12 cellular contexts compared by ENCODE assay signal in genomic region chr13:109180905-109181425, GRCh38.
DNase-seq lines count a peak whose midpoint lies in the region; ATAC-seq, FAIRE-seq and TF ChIP-seq lines count a peak whose summit lies in the region.
"Had no signal": no experiment of that assay in that cellular context is flagged by ENCODE, and none has a peak within 500 bp of the region (broad histone marks: within the 10 kb centered on the region; RNA-seq: fewer than 3 reads in every experiment).

No MANE protein-coding gene starts in this region.

- H3K9me1 ChIP-seq in keratinocyte (ENCODE audit: control insufficient read depth, extremely low read depth, insufficient read depth, low read length): no peaks in the 10 kb centered on the region

- H4K20me1 ChIP-seq in HepG2 (ENCODE audit: insufficient read depth, low read length) (no peaks in the 10 kb centered on the region), GM12878 (ENCODE audit: control insufficient read depth, insufficient read depth) (no peaks in the 10 kb centered on the region), keratinocyte (ENCODE audit: control insufficient read depth, extremely low read depth, insufficient read depth, low read length) (no peaks in the 10 kb centered on the region)

- WGBS in HepG2 (ENCODE audit: low lambda C conversion rate): 0% methylated on average over 4 of the region's 4 CpGs
- WGBS in right lobe of liver (ENCODE audit: insufficient coverage, low coverage, low lambda C conversion rate, missing lambda C conversion rate): 81% methylated on average over 4 of the region's 4 CpGs
- 57% methylated on average over 4 of the region's 4 CpGs for WGBS in GM12878 (ENCODE audit: insufficient coverage, insufficient replicate concordance, low lambda C conversion rate, missing lambda C conversion rate)

- H3K27me3 ChIP-seq in HepG2 (ENCODE audit: control insufficient read depth in 1 of 2, insufficient read depth in 2 of 2, low read length in 2 of 2) (no peaks in the 10 kb centered on the region), right lobe of liver (no peaks in the 10 kb centered on the region), GM12878 (replicated peaks in 1 of 2; ENCODE audit: control insufficient read depth in 2 of 2, insufficient read depth in 2 of 2, low read length in 1 of 2) (no peaks in the 10 kb centered on the region), keratinocyte (ENCODE audit: control insufficient read depth, extremely low read depth, insufficient read depth, low read length) (no peaks in the 10 kb centered on the region), Peyer's patch (no peaks in the 10 kb centered on the region)
- H3K27me3 ChIP-seq: gastrocnemius medialis had no signal

- TF ChIP-seq CTCF in HepG2 (CRISPR knock-in tag; IDR thresholded peaks at IDR 0.05): no peak
- no peak for TF ChIP-seq CTCF in right lobe of liver (IDR thresholded peaks at IDR 0.05)
- TF ChIP-seq CTCF in GM12878 (IDR thresholded peaks at IDR 0.05 in 2 of 3, conservative IDR thresholded peaks at IDR 0.05 in 1 of 3; ENCODE audit: control insufficient read depth in 2 of 3, extremely low read depth in 1 of 3, insufficient read depth in 1 of 3, low read depth in 3 of 3, low read length in 3 of 3): no peak
- no peak for TF ChIP-seq CTCF in keratinocyte (optimal IDR thresholded peaks at IDR 0.05 in 1 of 3, IDR thresholded peaks at IDR 0.05 in 1 of 3, conservative IDR thresholded peaks at IDR 0.05 in 1 of 3; ENCODE audit: extremely low read depth in 1 of 3, insufficient read depth in 2 of 3, low read length in 3 of 3)
- no peak for TF ChIP-seq CTCF in Peyer's patch (IDR thresholded peaks at IDR 0.05)

- H3K4me1 ChIP-seq in HepG2 (ENCODE audit: insufficient read depth, low read length): no peaks in the 10 kb centered on the region
- no peaks in the 10 kb centered on the region for H3K4me1 ChIP-seq in right lobe of liver
- no peaks in the 10 kb centered on the region for H3K4me1 ChIP-seq in GM12878 (ENCODE audit: control insufficient read depth, insufficient read depth, low read length)
- peaks cover 9% of the 10 kb centered on the region for H3K4me1 ChIP-seq in keratinocyte (ENCODE audit: control insufficient read depth, extremely low read depth, insufficient read depth, low read length)
- no peaks in the 10 kb centered on the region for H3K4me1 ChIP-seq in Peyer's patch

- RAD21 ChIA-PET in GM12878 (lab: Charles Lee; ENCODE audit: unreplicated experiment): interaction anchor here (1.0 kb wide), 1 partner anchor 9 kb away, joined by 3 read pairs; no protein-coding TSS in a partner anchor

- H3K27ac ChIP-seq in HepG2 (ENCODE audit: extremely low read length, insufficient read depth, low read length): no peak overlapping the region
- H3K27ac ChIP-seq in right lobe of liver: no peak overlapping the region
- no peak overlapping the region for H3K27ac ChIP-seq in GM12878 (ENCODE audit: control insufficient read depth, insufficient read depth)
- H3K27ac ChIP-seq in keratinocyte (ENCODE audit: control insufficient read depth, insufficient read depth, low read length): no peak overlapping the region
- H3K27ac ChIP-seq in Peyer's patch: no peak overlapping the region

- CTCF ChIA-PET in HepG2 (lab: Yijun Ruan, JAX; ENCODE audit: low intra/inter-chr PET ratio, low total read pairs): no interaction called here
- CTCF ChIA-PET in GM12878 (lab: Yijun Ruan, JAX): no interaction called here

- no peaks in the 10 kb centered on the region for H3K79me2 ChIP-seq in HepG2 (ENCODE audit: insufficient read depth, low read length)
- H3K79me2 ChIP-seq in GM12878 (ENCODE audit: control insufficient read depth, insufficient read depth, low read length): no peaks in the 10 kb centered on the region
- H3K79me2 ChIP-seq in keratinocyte (ENCODE audit: control insufficient read depth, insufficient read depth, low read length): no peaks in the 10 kb centered on the region

- BruUV-seq in HepG2 (replicated peaks; lab: Mats Ljungman, UMichigan) (no TSS peak), GM12878 (replicated peaks; lab: Mats Ljungman, UMichigan) (no TSS peak)

- H2AFZ ChIP-seq in HepG2 (ENCODE audit: low read length) (no peak overlapping the region), GM12878 (ENCODE audit: control insufficient read depth, low read depth, low read length) (no peak overlapping the region), keratinocyte (ENCODE audit: control insufficient read depth, low read length) (peak overlapping the region; percentile 16)

- TF ChIP-seq POLR2A in HepG2 (IDR thresholded peaks at IDR 0.05; ENCODE audit: insufficient read depth in 1 of 2, low read depth in 2 of 2, low read length in 2 of 2) (no peak), right lobe of liver (IDR thresholded peaks at IDR 0.05) (no peak), GM12878 (IDR thresholded peaks at IDR 0.05; ENCODE audit: low read depth, low read length) (no peak), Peyer's patch (IDR thresholded peaks at IDR 0.05) (no peak), GM12892 (IDR thresholded peaks at IDR 0.05; ENCODE audit: low read depth, low read length) (no peak)

- in situ Hi-C loops in HepG2 (cut with HindIII; ENCODE audit: extremely low pct_ligation_motif_present, low pct_unique_long_range_greater_than_20kb) (no loop called here), GM12878 (cut with MboI) (no loop called here)

- SMC1A ChIA-PET in GM12878 (lab: Charles Lee; ENCODE audit: uncharacterized antibody, unreplicated experiment): interaction anchor here (1.1 kb wide), 1 partner anchor 14 kb away, joined by 5 read pairs; no protein-coding TSS in a partner anchor

- H3K9ac ChIP-seq in HepG2 (ENCODE audit: insufficient read depth, low read depth, low read length): no peak overlapping the region
- H3K9ac ChIP-seq in GM12878 (ENCODE audit: control insufficient read depth, insufficient read depth, low read length): no peak overlapping the region
- H3K9ac ChIP-seq in keratinocyte (ENCODE audit: control insufficient read depth, extremely low read depth, insufficient read depth, low read length): no peak overlapping the region

- no peaks in the 10 kb centered on the region for H3K36me3 ChIP-seq in HepG2 (replicated peaks in 1 of 2; ENCODE audit: control insufficient read depth in 1 of 2, insufficient read depth in 2 of 2, low read length in 2 of 2)
- H3K36me3 ChIP-seq in right lobe of liver: no peaks in the 10 kb centered on the region
- H3K36me3 ChIP-seq in GM12878 (ENCODE audit: control insufficient read depth in 2 of 2, insufficient read depth in 2 of 2, low read length in 1 of 2): no peaks in the 10 kb centered on the region
- H3K36me3 ChIP-seq in keratinocyte (ENCODE audit: control insufficient read depth in 2 of 2, extremely low read depth in 1 of 2, insufficient read depth in 2 of 2, low read length in 2 of 2): no peaks in the 10 kb centered on the region
- H3K36me3 ChIP-seq in Peyer's patch: no peaks in the 10 kb centered on the region
- H3K36me3 ChIP-seq: gastrocnemius medialis had no signal

- H3K4me3 ChIP-seq in HepG2 (replicated peaks in 1 of 3; ENCODE audit: insufficient read depth in 1 of 3, low read depth in 2 of 3, low read length in 3 of 3) (no peak overlapping the region), right lobe of liver (no peak overlapping the region), GM12878 (no peak overlapping the region), keratinocyte (ENCODE audit: control insufficient read depth in 2 of 3, extremely low read depth in 1 of 3, insufficient read depth in 2 of 3, low read depth in 1 of 3, low read length in 3 of 3) (no peak overlapping the region), Peyer's patch (no peak overlapping the region)
- H3K4me3 ChIP-seq: gastrocnemius medialis had no signal

- intact Hi-C loops in HepG2 (cut with micrococcal nuclease; ENCODE audit: unreplicated experiment): no loop called here
- intact Hi-C loops in right lobe of liver (cut with DNase I): no loop called here
- intact Hi-C loops in GM12878 (cut with micrococcal nuclease; ENCODE audit: unreplicated experiment): no loop called here

- no peak for FAIRE-seq in HepG2 (lab: Jason Lieb, UNC)
- no peak for FAIRE-seq in GM12878 (lab: Jason Lieb, UNC)
- FAIRE-seq in keratinocyte (lab: Jason Lieb, UNC): peak; percentile 76
- no peak for FAIRE-seq in GM12892 (lab: Jason Lieb, UNC)
- FAIRE-seq: A204.1 had no signal

- TF ChIP-seq EP300 in HepG2 (IDR thresholded peaks at IDR 0.05; ENCODE audit: low read depth in 2 of 2, low read length in 2 of 2) (no peak), HepG2 (CRISPR knock-in tag; IDR thresholded peaks at IDR 0.05; ENCODE audit: borderline replicate concordance) (no peak), GM12878 (IDR thresholded peaks at IDR 0.05; ENCODE audit: borderline replicate concordance in 1 of 2, control insufficient read depth in 1 of 2, low read depth in 2 of 2, low read length in 2 of 2) (no peak)

- POLR2A ChIA-PET in HepG2 (lab: Yijun Ruan, JAX) (no interaction called here), GM12878 (lab: Charles Lee) (no interaction called here)

- DNase-seq in HepG2 (ENCODE audit: low spot score): peak; percentile 6
- no peak for DNase-seq in right lobe of liver
- no peak for DNase-seq in GM12878 (ENCODE audit: low read depth, low spot score)
- no peak for DNase-seq in keratinocyte (ENCODE audit: low read depth, low spot score)
- DNase-seq in NCI-H187 treated with DMSO at 0.1 percent for 48 hours (lab: John Stamatoyannopoulos, UW): no peak
- DNase-seq in Peyer's patch: no peak
- no peak for DNase-seq in GM12892 (ENCODE audit: insufficient read length)
- DNase-seq: activated CD8-positive, alpha-beta memory T cell treated with anti-CD3 and anti-CD28 coated beads for 24 hours; gastrocnemius medialis; stimulated activated CD4-positive, alpha-beta T cell treated with anti-CD3 and anti-CD28 coated beads, Interleukin-2, amount 100 ng/mL, for 48 hours had no signal

- H3K9me3 ChIP-seq in HepG2 (ENCODE audit: low read length): no peaks in the 10 kb centered on the region
- no peaks in the 10 kb centered on the region for H3K9me3 ChIP-seq in right lobe of liver
- H3K9me3 ChIP-seq in GM12878 (replicated peaks; ENCODE audit: control insufficient read depth, insufficient read depth, low read length): no peaks in the 10 kb centered on the region; the same call in 2 of the 3 replicates
- no peaks in the 10 kb centered on the region for H3K9me3 ChIP-seq in keratinocyte (ENCODE audit: control insufficient read depth, low read depth, low read length)
- no peaks in the 10 kb centered on the region for H3K9me3 ChIP-seq in Peyer's patch
- H3K9me3 ChIP-seq: gastrocnemius medialis had no signal

- H3K4me2 ChIP-seq in HepG2 (ENCODE audit: low read depth, low read length) (no peak overlapping the region), GM12878 (ENCODE audit: control insufficient read depth, insufficient read depth) (no peak overlapping the region), keratinocyte (ENCODE audit: control insufficient read depth, extremely low read depth, insufficient read depth, low read depth, low read length) (no peak overlapping the region)

- TF ChIP-seq RAD21 in HepG2 (CRISPR knock-in tag; IDR thresholded peaks at IDR 0.05) (no peak), GM12878 (IDR thresholded peaks at IDR 0.05; ENCODE audit: insufficient read depth, low read depth, low read length) (no peak)

- no peak for ATAC-seq in HepG2
- ATAC-seq in right lobe of liver: no peak
- ATAC-seq in GM12878: no peak
- no peak for ATAC-seq in GM18858 (IDR thresholded peaks at IDR 0.05; ENCODE audit: unreplicated experiment)

- dilution Hi-C loops in keratinocyte (cut with MboI; ENCODE audit: extremely low pct_ligation_motif_present, low sequenced_read_pairs): no loop called here

Comparison
In these comparisons a context has a peak if more than half of its experiments do, and no peak if none do; other contexts are left out.
1. Of the 75 proteins assayed by ChIP-seq in both HepG2 and GM12878: peak only in HepG2: none; only in GM12878: BHLHE40; in both: none; in neither: 74.